Comparison of ENCODE assay signal across 8 cellular contexts in genomic region chr2:24164416-24164973, GRCh38. TPM values are rescaled to one million over a fixed set of nuclear protein-coding genes. Genes with fewer than 3 reads are reported as not detected.
A peak's percentile ranks its signal among the peaks of the same experiment; 100 is the strongest.
DNase-seq lines count a peak whose midpoint lies in the region; ATAC-seq and TF ChIP-seq lines count a peak whose summit lies in the region.

No MANE protein-coding gene starts in this region.

- H3K23ac ChIP-seq in IMR-90 (ENCODE audit: low read depth, low read length), result no peak overlapping the region

- no peak overlapping the region for H2BK20ac ChIP-seq in IMR-90 (ENCODE audit: low read depth, low read length)

- intact Hi-C loops in CD8-positive, alpha-beta T cell (cut with DNase I, micrococcal nuclease), result loop anchor here (1.0 to 10.0 kb wide), 3 partner anchors 180 to 340 kb away; no protein-coding TSS in a partner anchor
- intact Hi-C loops in IMR-90 (cut with micrococcal nuclease), result no loop called here

- no peak overlapping the region for H4K8ac ChIP-seq in IMR-90 (ENCODE audit: low read depth in 2 of 2, low read length in 2 of 2)

- no peaks in the 10 kb centered on the region for H3K4me1 Mint-ChIP-seq in CD8-positive, alpha-beta T cell (ENCODE audit: low read depth)
- peaks cover 1% of the 10 kb centered on the region for H3K4me1 Mint-ChIP-seq in progenitor cell of endocrine pancreas (ENCODE audit: low read depth)

- peak; percentile 56 for TF ChIP-seq RAD21 in IMR-90 (IDR thresholded peaks at IDR 0.05; ENCODE audit: low read length)

- peaks cover 2% of the 10 kb centered on the region for H3K9me3 Mint-ChIP-seq in CD8-positive, alpha-beta T cell
- peaks cover 5% of the 10 kb centered on the region for H3K9me3 Mint-ChIP-seq in progenitor cell of endocrine pancreas (ENCODE audit: low read depth)

- no peak overlapping the region for H3K4me3 Mint-ChIP-seq in CD8-positive, alpha-beta T cell
- H3K4me3 Mint-ChIP-seq in progenitor cell of endocrine pancreas (ENCODE audit: low read depth), result no peak overlapping the region

- no peaks in the 10 kb centered on the region for H3K27me3 ChIP-seq in CD8-positive, alpha-beta T cell (ENCODE audit: insufficient read depth, low read length)
- H3K27me3 ChIP-seq in IMR-90 (ENCODE audit: control insufficient read depth, insufficient read depth, low read length), result no peaks in the 10 kb centered on the region; the same call in 1 of the 2 replicates

- H2AK9ac ChIP-seq in IMR-90 (replicated peaks; ENCODE audit: low read depth, low read length, poor library complexity), result no peak overlapping the region

- in situ Hi-C loops in IMR-90 (cut with MboI; ENCODE audit: low sequenced_read_pairs), result no loop called here

- no peak overlapping the region for H3K4me3 ChIP-seq in CD8-positive, alpha-beta T cell (ENCODE audit: low read depth, low read length)
- H3K4me3 ChIP-seq in IMR-90 (ENCODE audit: insufficient read depth, low read depth, low read length) (no peak overlapping the region), epithelial cell of proximal tubule (ENCODE audit: low read depth, low read length) (no peak overlapping the region)

- peak; percentile 47 for TF ChIP-seq CTCF in CD8-positive, alpha-beta T cell (IDR thresholded peaks at IDR 0.05)
- peak; percentile 76 for TF ChIP-seq CTCF in IMR-90 (conservative IDR thresholded peaks at IDR 0.05; ENCODE audit: low read depth, low read length)
- TF ChIP-seq CTCF in epithelial cell of proximal tubule (conservative IDR thresholded peaks at IDR 0.05; ENCODE audit: low read depth, low read length), result peak; percentile 77
- peak; percentile 55 for TF ChIP-seq CTCF in progenitor cell of endocrine pancreas (IDR thresholded peaks at IDR 0.05; ENCODE audit: unreplicated experiment)

- no peaks in the 10 kb centered on the region for H3K4me1 ChIP-seq in CD8-positive, alpha-beta T cell (ENCODE audit: insufficient read depth, low read length)
- H3K4me1 ChIP-seq in IMR-90 (ENCODE audit: control insufficient read depth, insufficient read depth, low read length), result no peaks in the 10 kb centered on the region

- no peak overlapping the region for H3K9ac ChIP-seq in IMR-90 (ENCODE audit: low read depth, low read length)

- H4K20me1 ChIP-seq in IMR-90 (ENCODE audit: insufficient read depth, low read length), result no peaks in the 10 kb centered on the region

- no peak overlapping the region for H2BK15ac ChIP-seq in IMR-90 (ENCODE audit: low read depth, low read length)

- no peak overlapping the region for H2BK120ac ChIP-seq in IMR-90 (ENCODE audit: low read depth, low read length)

- POLR2A ChIA-PET in CD8-positive, alpha-beta T cell (lab: Charles Lee), result no interaction called here
- POLR2A ChIA-PET in IMR-90 (lab: Charles Lee; ENCODE audit: unreplicated experiment), result no interaction called here

- no peaks in the 10 kb centered on the region for H3K27me3 Mint-ChIP-seq in CD8-positive, alpha-beta T cell (ENCODE audit: low read depth)
- H3K27me3 Mint-ChIP-seq in progenitor cell of endocrine pancreas, result peaks cover 29% of the 10 kb centered on the region

- no peak overlapping the region for H3K27ac Mint-ChIP-seq in CD8-positive, alpha-beta T cell
- no peak overlapping the region for H3K27ac Mint-ChIP-seq in progenitor cell of endocrine pancreas

- H3K36me3 Mint-ChIP-seq in CD8-positive, alpha-beta T cell, result peaks cover 3% of the 10 kb centered on the region
- peaks cover 21% of the 10 kb centered on the region for H3K36me3 Mint-ChIP-seq in progenitor cell of endocrine pancreas (ENCODE audit: insufficient read depth)

- H3K56ac ChIP-seq in IMR-90 (ENCODE audit: extremely low read depth, insufficient read depth, low read length), result no peak overlapping the region

- no peak overlapping the region for H4K5ac ChIP-seq in IMR-90 (ENCODE audit: low read depth, low read length)

- no peak overlapping the region for H2AK5ac ChIP-seq in IMR-90 (ENCODE audit: low read depth, low read length)

- dilution Hi-C loops in IMR-90 (cut with HindIII; ENCODE audit: low sequenced_read_pairs, unreplicated experiment), result no loop called here

- CTCF ChIA-PET in CD8-positive, alpha-beta T cell (lab: Charles Lee), result interaction anchor here (0.6 to 3.7 kb wide), 5 partner anchors 9 to 341 kb away, joined by 3 to 23 read pairs (median 4); partner anchors contain the start of gene ATAD2B
- CTCF ChIA-PET in IMR-90 (lab: Yijun Ruan, JAX), result no interaction called here

- no peaks in the 10 kb centered on the region for H3K9me3 ChIP-seq in CD8-positive, alpha-beta T cell (ENCODE audit: low read length)
- no peaks in the 10 kb centered on the region for H3K9me3 ChIP-seq in IMR-90 (ENCODE audit: control insufficient read depth, insufficient read depth, low read length)

- peak in 6 of 7 experiments; percentile 3 to 57 (median 37) for DNase-seq in CD8-positive, alpha-beta T cell
- DNase-seq in IMR-90 (no peak), epithelial cell of proximal tubule (ENCODE audit: low read depth) (no peak), progenitor cell of endocrine pancreas (ENCODE audit: low spot score, unreplicated experiment) (no peak), NCI-H446 treated with DMSO at 0.1 percent for 48 hours (lab: John Stamatoyannopoulos, UW) (no peak), anterior cingulate cortex (lab: John Stamatoyannopoulos, UW) (no peak)

- no peaks in the 10 kb centered on the region; the same call in 1 of the 2 replicates for H3K9me1 ChIP-seq in IMR-90 (ENCODE audit: insufficient read depth, low read length)

- ATAC-seq in CD8-positive, alpha-beta T cell, result peak; percentile 63
- ATAC-seq in GM19372 (IDR thresholded peaks at IDR 0.05; ENCODE audit: low read depth, unreplicated experiment) (peak; percentile 75), IMR-90 (ENCODE audit: low read depth) (peak; percentile 46)
- ATAC-seq in activated CD4-positive, CD25-positive, alpha-beta regulatory T cell treated with anti-CD3 and anti-CD28 coated beads, Interleukin-2, amount 50 U/mL, for 24 hours, result peak; percentile 21 to 24

- H3K4ac ChIP-seq in IMR-90 (ENCODE audit: low read depth, low read length), result no peak overlapping the region

- no peak overlapping the region for H4K91ac ChIP-seq in IMR-90 (ENCODE audit: insufficient read depth, low read depth, low read length)

- H2BK5ac ChIP-seq in IMR-90 (ENCODE audit: low read depth, low read length, poor library complexity, severe bottlenecking), result no peak overlapping the region

- no peaks in the 10 kb centered on the region for H3K79me1 ChIP-seq in IMR-90 (ENCODE audit: low read depth in 1 of 2, low read length in 2 of 2)

- H3K14ac ChIP-seq in IMR-90 (replicated peaks; ENCODE audit: low read depth, low read length), result no peak overlapping the region

- H3K18ac ChIP-seq in IMR-90 (ENCODE audit: low read depth, low read length), result no peak overlapping the region

- H3K4me2 ChIP-seq in IMR-90 (ENCODE audit: low read depth, low read length), result no peak overlapping the region

- H3K27ac ChIP-seq in CD8-positive, alpha-beta T cell (ENCODE audit: low read depth, low read length), result no peak overlapping the region
- H3K27ac ChIP-seq in IMR-90 (ENCODE audit: insufficient read depth, low read length), result no peak overlapping the region

- no peak overlapping the region for H2AFZ ChIP-seq in IMR-90 (replicated peaks; ENCODE audit: low read length, poor library complexity)

- no peaks in the 10 kb centered on the region for H3K36me3 ChIP-seq in CD8-positive, alpha-beta T cell (ENCODE audit: insufficient read depth, low read length)
- H3K36me3 ChIP-seq in IMR-90 (ENCODE audit: control insufficient read depth, insufficient read depth, low read length), result no peaks in the 10 kb centered on the region

- TF ChIP-seq POLR2A in IMR-90 (IDR thresholded peaks at IDR 0.05; ENCODE audit: low read depth, low read length), result no peak

- no TSS peak for BruUV-seq in IMR-90 (replicated peaks; lab: Mats Ljungman, UMichigan)

- no CpG with 5 or more reads among the region's 8 CpGs for WGBS in IMR-90 (ENCODE audit: extremely low coverage in 2 of 2, insufficient read length in 1 of 2), 2 experiments

TF ChIP-seq in IMR-90, 13 proteins besides CTCF, POLR2A, EP300 and RAD21 (continues in another document):
- TF ChIP-seq SMC3 (IDR thresholded peaks at IDR 0.05; ENCODE audit: low read depth, low read length), result peak; percentile 59
- no peak for TF ChIP-seq BHLHE40 (IDR thresholded peaks at IDR 0.05; ENCODE audit: low read depth, low read length)
- no peak for TF ChIP-seq FOS (IDR thresholded peaks at IDR 0.05; ENCODE audit: low read depth, low read length)
- no peak for TF ChIP-seq RFX5 (IDR thresholded peaks at IDR 0.05; ENCODE audit: low read depth, low read length)
- TF ChIP-seq MAFK (IDR thresholded peaks at IDR 0.05; ENCODE audit: low read depth, low read length), result no peak
- TF ChIP-seq ELK1 (IDR thresholded peaks at IDR 0.05; ENCODE audit: borderline replicate concordance, low read depth, low read length), result no peak

RNA-seq across cellular contexts. Expression of gene FAM228A, which starts 10.4 kb away (rescaled TPM):
- total RNA-seq in CD8-positive, alpha-beta T cell, result not detected
- total RNA-seq in IMR-90 (2012; rRNA removed) (not detected in 2 replicates), epithelial cell of proximal tubule (0.43 TPM in 1 of 2 replicates, not detected in the other), progenitor cell of endocrine pancreas (0.31 and 0.80 TPM in 2 replicates)
- 0.07 TPM in 1 of 2 replicates, not detected in the other for polyA plus RNA-seq in IMR-90 (2012; rRNA removed)
- 0.02 and 0.03 TPM in 2 replicates for polyA plus RNA-seq in IMR-90 (2012; cell fraction: cytosol; rRNA removed)
- 0.05 and 0.07 TPM in 2 replicates for polyA plus RNA-seq in IMR-90 (2012; cell fraction: nucleus; rRNA removed; ENCODE audit: low replicate concordance)

RNA-seq across cellular contexts. Expression of gene FAM228B, which starts 41.2 kb away (rescaled TPM):
- 10 to 100 TPM; 16.9 to 17.6 TPM for total RNA-seq in CD8-positive, alpha-beta T cell
- total RNA-seq in IMR-90 (2012; rRNA removed) (2.0 and 2.2 TPM in 2 replicates), epithelial cell of proximal tubule (2.7 and 4.8 TPM in 2 replicates), progenitor cell of endocrine pancreas (25.4 and 27.5 TPM in 2 replicates)
- polyA plus RNA-seq in IMR-90 (2012; rRNA removed), result 2.3 and 2.9 TPM in 2 replicates
- 0.46 and 1.00 TPM in 2 replicates for polyA plus RNA-seq in IMR-90 (2012; cell fraction: cytosol; rRNA removed)
- 2.9 and 9.5 TPM in 2 replicates for polyA plus RNA-seq in IMR-90 (2012; cell fraction: nucleus; rRNA removed; ENCODE audit: low replicate concordance)

RNA-seq across cellular contexts. Expression of gene PFN4, which starts 41.4 kb away (rescaled TPM):
- not detected for total RNA-seq in CD8-positive, alpha-beta T cell
- total RNA-seq in IMR-90 (2012; rRNA removed), result 0.28 and 0.36 TPM in 2 replicates
- polyA plus RNA-seq in IMR-90 (2012; rRNA removed), result 0.27 and 0.48 TPM in 2 replicates
- polyA plus RNA-seq in IMR-90 (2012; cell fraction: cytosol; rRNA removed), result 0.17 and 0.41 TPM in 2 replicates
- 0.23 and 0.75 TPM in 2 replicates for polyA plus RNA-seq in IMR-90 (2012; cell fraction: nucleus; rRNA removed; ENCODE audit: low replicate concordance)
- total RNA-seq in epithelial cell of proximal tubule, result not detected in 2 replicates
- total RNA-seq in progenitor cell of endocrine pancreas, result 0.55 and 1.1 TPM in 2 replicates

Comparison
In these comparisons a context has a peak if more than half of its experiments do, and no peak if none do; other contexts are left out.
1. ATAC-seq: peak in every context shown above with its lines; median percentile 75 in GM19372; 63 in CD8-positive, alpha-beta T cell; 46 in IMR-90; 22 in activated CD4-positive, CD25-positive, alpha-beta regulatory T cell treated with anti-CD3 and anti-CD28 coated beads, Interleukin-2, amount 50 U/mL, for 24 hours.
2. DNase-seq: peak in CD8-positive, alpha-beta T cell (6 of 7); none in IMR-90 (single experiment), epithelial cell of proximal tubule (single experiment), progenitor cell of endocrine pancreas (single experiment), NCI-H446 treated with DMSO at 0.1 percent for 48 hours (single experiment) and anterior cingulate cortex (0 of 58).
3. Peak in every context shown above with its lines, with median percentiles within 50 percentile points of each other: CTCF ChIP-seq.